Comparison of ENCODE assay signal across 12 cellular contexts in genomic region chr3:42228796-42229195, GRCh38. TPM values are rescaled to one million over a fixed set of nuclear protein-coding genes. Genes with fewer than 3 reads are reported as not detected.
DNase-seq lines count a peak whose midpoint lies in the region; ATAC-seq and TF ChIP-seq lines count a peak whose summit lies in the region.
"Had no signal": no experiment of that assay in that cellular context is flagged by ENCODE, and none has a peak within 500 bp of the region (broad histone marks: within the 10 kb centered on the region; RNA-seq: fewer than 3 reads in every experiment).

No MANE protein-coding gene starts in this region.

- DNase-seq in A673 (ENCODE audit: low spot score) = peak; percentile 2
- peak; percentile 58 for DNase-seq in GM10266 (ENCODE audit: extremely low spot score)
- DNase-seq in NCI-H2171 (lab: John Stamatoyannopoulos, UW) = peak; percentile 13
- DNase-seq in choroid plexus epithelial cell (ENCODE audit: low read depth) = peak; percentile 49
- no peak for DNase-seq in posterior vena cava (ENCODE audit: low spot score)
- DNase-seq in heart left ventricle = no peak
- DNase-seq in stimulated activated CD4-positive, alpha-beta T cell treated with anti-CD3 and anti-CD28 coated beads, Interleukin-4, amount 100 ng/mL, for 4 hours = no peak
- DNase-seq: GDM1; glutamatergic neuron; stimulated activated CD4-positive, alpha-beta T cell treated with anti-CD3 and anti-CD28 coated beads, Interleukin-2, amount 100 ng/mL, for 24 hours; thyroid gland had no signal

- no peak overlapping the region for H3K4me3 ChIP-seq in A673 (ENCODE audit: low read depth, low read length, poor library complexity, severe bottlenecking)
- H3K4me3 ChIP-seq in choroid plexus epithelial cell (ENCODE audit: low read depth, low read length) = no peak overlapping the region
- no peak overlapping the region for H3K4me3 ChIP-seq in heart left ventricle
- H3K4me3 ChIP-seq: thyroid gland had no signal

- no peaks in the 10 kb centered on the region for H3K27me3 ChIP-seq in A673 (replicated peaks; ENCODE audit: insufficient read depth, low read depth, low read length, poor library complexity)
- peaks cover 0 to 4% (median 0%) of the 10 kb centered on the region in 9 donors for H3K27me3 ChIP-seq in heart left ventricle
- H3K27me3 ChIP-seq: thyroid gland had no signal

- no peaks in the 10 kb centered on the region for H3K4me1 ChIP-seq in A673 (ENCODE audit: insufficient read depth, low read length, poor library complexity, severe bottlenecking)
- H3K4me1 ChIP-seq in heart left ventricle = peaks cover 0 to 20% (median 7%) of the 10 kb centered on the region in 12 donors
- H3K4me1 ChIP-seq: thyroid gland had no signal

- H3K27ac ChIP-seq in A673 (ENCODE audit: low read depth, low read length, poor library complexity, severe bottlenecking) = no peak overlapping the region
- H3K27ac ChIP-seq in heart left ventricle = no peak overlapping the region
- H3K27ac ChIP-seq: thyroid gland had no signal

- CTCF ChIA-PET in A673 (lab: Charles Lee) = interaction anchor here (1.7 kb wide), 1 partner anchor 215 kb away, joined by 10 read pairs; no protein-coding TSS in a partner anchor

- TF ChIP-seq POLR2A in heart left ventricle (IDR thresholded peaks at IDR 0.05) = no peak

- no peaks in the 10 kb centered on the region for H3K36me3 ChIP-seq in A673 (ENCODE audit: insufficient read depth, low read length, poor library complexity, severe bottlenecking)
- H3K36me3 ChIP-seq in heart left ventricle = peaks cover 0 to 25% (median 18%) of the 10 kb centered on the region in 9 donors

- BruUV-seq in A673 (replicated peaks; lab: Mats Ljungman, UMichigan) = no TSS peak

- ATAC-seq in HG03025 (IDR thresholded peaks at IDR 0.05; ENCODE audit: low FRiP score, unreplicated experiment) = no peak
- no peak for ATAC-seq in heart left ventricle

- WGBS in heart left ventricle, 4 donors = 44 to 55% (median 48%) methylated on average over 5 of the region's 5 CpGs

- POLR2A ChIA-PET in A673 (lab: Charles Lee; ENCODE audit: low non-redundant PET) = no interaction called here

- TF ChIP-seq CTCF in A673 (conservative IDR thresholded peaks at IDR 0.05; ENCODE audit: low read depth, low read length) (no peak), GM10266 (IDR thresholded peaks at IDR 0.05; ENCODE audit: control insufficient read depth, insufficient read depth, low read depth, missing control alignments) (peak; percentile 52), choroid plexus epithelial cell (conservative IDR thresholded peaks at IDR 0.05; ENCODE audit: low read depth, low read length) (peak; percentile 47), heart left ventricle (IDR thresholded peaks at IDR 0.05) (peak in 3 of 12 donors; percentile 10 to 19 (median 13))

- H3K9me3 ChIP-seq in A673 (ENCODE audit: low read depth, low read length, poor library complexity, severe bottlenecking) (no peaks in the 10 kb centered on the region), heart left ventricle (peaks cover 0 to 4% (median 0%) of the 10 kb centered on the region in 12 donors)
- H3K9me3 ChIP-seq: thyroid gland had no signal

- intact Hi-C loops in A673 (cut with micrococcal nuclease; ENCODE audit: unreplicated experiment) (no loop called here), posterior vena cava (cut with DNase I) (no loop called here), heart left ventricle (cut with DNase I) (loop anchor here in 6 of 10 donors (1.0 to 10.0 kb wide), 5 partner anchors 214 to 516 kb away; no protein-coding TSS in a partner anchor)

RNA-seq across cellular contexts. Expression of gene CCK, which starts 37.2 kb away (rescaled TPM):
- 18.4 and 19.6 TPM in 2 replicates for total RNA-seq in A673 (2021)
- total RNA-seq in posterior vena cava = not detected
- total RNA-seq in heart left ventricle = not detected
- not detected for polyA plus RNA-seq in heart left ventricle

Comparison
In these comparisons a context has a peak if more than half of its experiments do, and no peak if none do; other contexts are left out.
1. DNase-seq: peak in A673 (single experiment), GM10266 (single experiment), NCI-H2171 (single experiment) and choroid plexus epithelial cell (single experiment); none in posterior vena cava (single experiment), heart left ventricle (0 of 5) and stimulated activated CD4-positive, alpha-beta T cell treated with anti-CD3 and anti-CD28 coated beads, Interleukin-4, amount 100 ng/mL, for 4 hours (0 of 2).
2. RNA of gene CCK, which starts 37.2 kb away (total RNA-seq): 18.4 to 19.6 TPM in A673; not detected in posterior vena cava and not detected in heart left ventricle; every median in the first group is over 10 times any median in the second.
3. intact Hi-C loops: an anchor here in heart left ventricle (1.0 to 10.0 kb wide); none called in A673 and posterior vena cava.